In genomic region chr20:8875586-8875985, GRCh38 we compare ENCODE assay signal across 15 cellular contexts.
"Had no signal": no experiment of that assay in that cellular context is flagged by ENCODE, and none has a peak within 500 bp of the region (broad histone marks: within the 10 kb centered on the region; RNA-seq: fewer than 3 reads in every experiment).

No MANE protein-coding gene starts in this region.

- H3K27ac Mint-ChIP-seq: activated naive CD4-positive, alpha-beta T cell treated with anti-CD3 and anti-CD28 coated beads, Interleukin-2, amount 50 U/mL, for 72 hours; activated T-helper 1 cell treated with anti-CD3 and anti-CD28 coated beads, Interleukin-12 subunit alpha, Interleukin-12 subunit beta, Interleukin-2, Interleukin-4 antibody, amounts not matched to agents 30 ng/mL and 10 ng/mL and 1 ng/mL, durations not matched to agents 14 hours and 24 hours and 36 hours; endodermal cell; mesothelial cell of epicardium; stimulated activated naive CD8-positive, alpha-beta T cell treated with anti-CD3 and anti-CD28 coated beads, Interleukin-15, Interleukin-2, amounts not matched to agents 100 ng/mL and 50 ng/mL, for 24 hours; T-helper 2 cell treated with Interferon-gamma antibody and Interleukin-4, amounts not matched to agents 5 μg/mL and 100 μg/mL, for 36 hours had no signal

- ATAC-seq: activated naive CD4-positive, alpha-beta T cell treated with anti-CD3 and anti-CD28 coated beads, Interleukin-2, amount 50 U/mL, for 72 hours; lower lobe of right lung had no signal

- H3K4me3 Mint-ChIP-seq: activated T-helper 1 cell treated with anti-CD3 and anti-CD28 coated beads, Interleukin-12 subunit alpha, Interleukin-12 subunit beta, Interleukin-2, Interleukin-4 antibody, amounts not matched to agents 30 ng/mL and 10 ng/mL and 1 ng/mL, durations not matched to agents 14 hours and 24 hours and 36 hours; endodermal cell; mesothelial cell of epicardium; nephron; stimulated activated naive CD8-positive, alpha-beta T cell treated with anti-CD3 and anti-CD28 coated beads, Interleukin-15, Interleukin-2, amounts not matched to agents 100 ng/mL and 50 ng/mL, for 24 hours; T-helper 2 cell treated with Interferon-gamma antibody and Interleukin-4, amounts not matched to agents 5 μg/mL and 100 μg/mL, for 36 hours had no signal

- H3K79me2 ChIP-seq: hepatocyte had no signal

- H3K27me3 ChIP-seq: cardiac muscle cell, hepatocyte, tibial nerve had no signal

- H3K4me2 ChIP-seq: hepatocyte had no signal

- H3K36me3 Mint-ChIP-seq: activated naive CD4-positive, alpha-beta T cell treated with anti-CD3 and anti-CD28 coated beads, Interleukin-2, amount 50 U/mL, for 72 hours; mesothelial cell of epicardium had no signal

- H3K27me3 Mint-ChIP-seq: stimulated activated naive CD8-positive, alpha-beta T cell treated with anti-CD3 and anti-CD28 coated beads, Interleukin-15, Interleukin-2, amounts not matched to agents 100 ng/mL and 50 ng/mL, for 24 hours had no signal

- DNase-seq: activated CD4-positive, alpha-beta T cell treated with anti-CD3 and anti-CD28 coated beads, Interleukin-2, amount 50 U/mL, for 4 hours; activated gamma-delta T cell treated with Interleukin-2 at 50 U/mL for 16 hours; endodermal cell; lower lobe of right lung; stimulated activated CD4-positive, alpha-beta T cell treated with anti-CD3 and anti-CD28 coated beads, Interleukin-12 subunit alpha, Interleukin-12 subunit beta, amount 100 ng/mL, for 4 hours; stimulated activated CD4-positive, alpha-beta T cell treated with anti-CD3 and anti-CD28 coated beads, Interleukin-2, amount 100 ng/mL, for 24 hours had no signal

- H3K9me3 Mint-ChIP-seq: activated T-helper 1 cell treated with anti-CD3 and anti-CD28 coated beads, Interleukin-12 subunit alpha, Interleukin-12 subunit beta, Interleukin-2, Interleukin-4 antibody, amounts not matched to agents 30 ng/mL and 10 ng/mL and 1 ng/mL, durations not matched to agents 14 hours and 24 hours and 36 hours; endodermal cell; mesothelial cell of epicardium; nephron; stimulated activated naive CD8-positive, alpha-beta T cell treated with anti-CD3 and anti-CD28 coated beads, Interleukin-15, Interleukin-2, amounts not matched to agents 100 ng/mL and 50 ng/mL, for 24 hours; T-helper 2 cell treated with Interferon-gamma antibody and Interleukin-4, amounts not matched to agents 5 μg/mL and 100 μg/mL, for 36 hours had no signal

- H3K4me3 ChIP-seq: cardiac muscle cell, hepatocyte, lower lobe of right lung, tibial nerve had no signal

- H2AFZ ChIP-seq: hepatocyte had no signal

- H3K36me3 ChIP-seq: cardiac muscle cell, lower lobe of right lung, tibial nerve had no signal

- H3K4me1 ChIP-seq: lower lobe of right lung, tibial nerve had no signal

- H3K9me3 ChIP-seq: lower lobe of right lung, tibial nerve had no signal

- H3K27ac ChIP-seq: cardiac muscle cell, hepatocyte, lower lobe of right lung, tibial nerve had no signal
